Comparison of ENCODE assay signal across 11 cellular contexts in the genomic region with DNA sequence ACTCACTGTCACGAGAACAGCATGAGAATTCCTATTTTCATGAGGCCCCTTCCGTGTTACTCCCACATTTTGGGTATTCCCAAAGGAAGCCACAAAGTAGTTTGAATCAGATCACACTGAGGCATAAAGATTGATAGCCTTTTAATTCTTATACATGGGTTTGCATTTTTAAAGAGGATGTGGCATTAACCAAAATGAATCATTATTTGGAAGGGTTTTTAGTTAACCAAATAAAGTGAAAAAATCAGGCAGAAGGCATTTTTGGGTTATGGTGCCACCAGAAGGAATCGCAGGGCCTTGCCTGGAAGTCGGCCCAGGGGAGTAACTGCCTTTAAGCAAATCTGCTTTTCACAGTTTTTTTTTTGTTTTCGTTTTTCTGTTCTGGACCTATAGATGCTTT. TPM values are rescaled to one million over a fixed set of nuclear protein-coding genes. Genes with fewer than 3 reads are reported as not detected.
A peak's percentile ranks its signal among the peaks of the same experiment; 100 is the strongest.
DNase-seq lines count a peak whose midpoint lies in the region; ATAC-seq and TF ChIP-seq lines count a peak whose summit lies in the region.
"Had no signal": no experiment of that assay in that cellular context is flagged by ENCODE, and none has a peak within 500 bp of the region (broad histone marks: within the 10 kb centered on the region; RNA-seq: fewer than 3 reads in every experiment).

No MANE protein-coding gene starts in this region.

- ATAC-seq in GM21367 (IDR thresholded peaks at IDR 0.05; ENCODE audit: unreplicated experiment) (no peak), HG02870 (IDR thresholded peaks at IDR 0.05; ENCODE audit: unreplicated experiment) (no peak), HG02571 (IDR thresholded peaks at IDR 0.05; ENCODE audit: unreplicated experiment) (no peak)

- H3K4me1 ChIP-seq in OCI-LY3 (ENCODE audit: low read length), result peaks cover 33% of the 10 kb centered on the region

- no peak overlapping the region for H3K27ac ChIP-seq in OCI-LY3 (ENCODE audit: low read length)

- in situ Hi-C loops in G401 (cut with HindIII; ENCODE audit: low sequenced_read_pairs), result no loop called here

- H3K36me3 ChIP-seq in OCI-LY3 (replicated peaks; ENCODE audit: low read depth, low read length), result peaks cover 45% of the 10 kb centered on the region

- no peak overlapping the region for H3K9ac ChIP-seq in OCI-LY3 (ENCODE audit: low read length)

- DNase-seq in G401 (ENCODE audit: low spot score) (peak; percentile 52), fibroblast of gingiva (ENCODE audit: low read depth) (peak; percentile 58), retinal pigment epithelial cell (ENCODE audit: low read depth) (no peak), NCI-H526 treated with DMSO at 0.1 percent for 48 hours (lab: John Stamatoyannopoulos, UW) (no peak)
- DNase-seq: activated T-cell treated with anti-CD3 and anti-CD28 coated beads, Interleukin-2, amount 50 U/mL, for 1 hour; kidney glomerular epithelial cell; stimulated activated CD4-positive, alpha-beta T cell treated with anti-CD3 and anti-CD28 coated beads, Interleukin-12 subunit alpha, Interleukin-12 subunit beta, amount 100 ng/mL, for 4 hours had no signal

- no peak overlapping the region for H2AFZ ChIP-seq in OCI-LY3 (ENCODE audit: low read depth, low read length)

- H4K20me1 ChIP-seq in OCI-LY3 (ENCODE audit: insufficient read depth, low read length), result peaks cover 89% of the 10 kb centered on the region

- H3K79me2 ChIP-seq in OCI-LY3 (ENCODE audit: low read length), result peaks cover 92% of the 10 kb centered on the region

- H3K9me3 ChIP-seq in OCI-LY3 (ENCODE audit: insufficient read depth, low read length), result no peaks in the 10 kb centered on the region

- H3K4me3 ChIP-seq in OCI-LY3 (ENCODE audit: low read length) (no peak overlapping the region), retinal pigment epithelial cell (ENCODE audit: low read length) (no peak overlapping the region)

- no peak for TF ChIP-seq CTCF in OCI-LY3 (IDR thresholded peaks at IDR 0.05; ENCODE audit: low read depth, low read length)
- TF ChIP-seq CTCF in retinal pigment epithelial cell (conservative IDR thresholded peaks at IDR 0.05; ENCODE audit: low read depth, low read length), result peak; percentile 15

- peak overlapping the region; percentile 20; the same call in 1 of the 2 replicates for H3K4me2 ChIP-seq in OCI-LY3 (ENCODE audit: low read length)

- H3K27me3 ChIP-seq in OCI-LY3 (ENCODE audit: low read depth, low read length), result no peaks in the 10 kb centered on the region

RNA-seq across cellular contexts. Expression of gene HSD17B12, which starts 55.4 kb away (rescaled TPM):
- 46.9 and 54.0 TPM in 2 replicates for total RNA-seq in G401 (2014; rRNA removed; shearing (Covaris generic))

Comparison
In these comparisons a context has a peak if more than half of its experiments do, and no peak if none do; other contexts are left out.
1. DNase-seq: peak in G401 (single experiment) and fibroblast of gingiva (single experiment); none in retinal pigment epithelial cell (single experiment) and NCI-H526 treated with DMSO at 0.1 percent for 48 hours (single experiment).